ENCODE assay signal across 27 cellular contexts in the genomic region with DNA sequence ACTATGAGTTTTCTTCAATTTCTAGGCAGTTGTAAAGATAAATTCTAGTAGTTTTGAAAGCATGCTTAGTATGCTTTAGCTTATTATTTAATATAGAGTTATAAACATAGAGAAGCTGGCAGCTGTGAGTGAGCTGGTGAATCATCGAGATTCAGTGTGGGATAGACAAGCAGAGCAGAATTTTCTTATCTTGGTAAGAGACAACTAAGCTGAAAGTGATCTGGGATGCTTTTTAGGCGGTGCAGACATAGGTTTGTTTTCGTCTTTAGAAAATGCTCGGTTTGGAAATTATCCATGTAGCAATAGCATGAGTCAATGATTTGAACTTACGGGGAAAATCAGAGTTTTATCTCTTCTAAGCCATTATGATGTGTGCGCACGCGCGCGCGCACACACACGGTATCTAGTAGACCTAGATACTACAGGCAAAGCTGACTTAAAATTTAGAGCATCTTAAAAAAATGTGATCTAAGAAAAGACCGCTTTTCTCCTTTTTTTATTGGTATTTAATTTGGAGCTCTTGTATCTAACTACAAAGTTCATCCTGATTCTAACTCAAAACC.
DNase-seq lines count a peak whose midpoint lies in the region; ATAC-seq and TF ChIP-seq lines count a peak whose summit lies in the region.
"Had no signal": no experiment of that assay in that cellular context is flagged by ENCODE, and none has a peak within 500 bp of the region (broad histone marks: within the 10 kb centered on the region; RNA-seq: fewer than 3 reads in every experiment).

No MANE protein-coding gene starts in this region.

- peak; percentile 41 for DNase-seq in A172 (ENCODE audit: low spot score)
- DNase-seq in MG63, result peak; percentile 21
- DNase-seq in cardiac fibroblast (ENCODE audit: low read depth in 2 of 2), result peak; percentile 7 to 14
- no peak for DNase-seq in left lung
- DNase-seq in activated gamma-delta T cell (lab: John Stamatoyannopoulos, UW), result no peak
- DNase-seq: activated CD4-positive, alpha-beta T cell treated with anti-CD3 and anti-CD28 coated beads for 36 hours; activated CD8-positive, alpha-beta memory T cell treated with anti-CD3 and anti-CD28 coated beads for 24 hours; activated T-cell treated with anti-CD3 and anti-CD28 coated beads, Interleukin-2, amount 50 U/mL, for 1 hour; cortex of kidney; esophagus squamous epithelium; HCEC 1CT; mesendoderm; naive B cell; NCI-H1436; occipital lobe; PC-9; SIG-M5; spleen; stimulated activated CD4-positive, alpha-beta T cell treated with anti-CD3 and anti-CD28 coated beads, Interleukin-2, amount 100 ng/mL, for 48 hours; substantia nigra; T-helper 17 cell had no signal

- ATAC-seq in left lung, result peak; percentile 52
- no peak for ATAC-seq in HG03139 (IDR thresholded peaks at IDR 0.05; ENCODE audit: unreplicated experiment)
- ATAC-seq in GM19467 (IDR thresholded peaks at IDR 0.05; ENCODE audit: unreplicated experiment), result no peak
- ATAC-seq in GM19324 (IDR thresholded peaks at IDR 0.05; ENCODE audit: low FRiP score, unreplicated experiment), result no peak
- ATAC-seq: activated CD4-positive, alpha-beta T cell treated with anti-CD3 and anti-CD28 coated beads for 36 hours; stimulated activated effector memory CD8-positive, alpha-beta T cell treated with anti-CD3 and anti-CD28 coated beads, Interleukin-12 subunit alpha, Interleukin-12 subunit beta, amount 100 ng/mL, for 72 hours; T-helper 17 cell had no signal

- no peak overlapping the region for H3K27ac ChIP-seq in left lung
- H3K27ac ChIP-seq: BLaER1, esophagus squamous epithelium, PC-9, spleen, upper lobe of left lung had no signal

- TF ChIP-seq CTCF in cardiac fibroblast (IDR thresholded peaks at IDR 0.05; ENCODE audit: low read depth, low read length) (no peak), left lung (IDR thresholded peaks at IDR 0.05) (no peak)

- H3K4me3 ChIP-seq in MG63 (no peak overlapping the region), cardiac fibroblast (replicated peaks in 1 of 2; ENCODE audit: low read depth in 2 of 2, low read length in 2 of 2) (no peak overlapping the region), left lung (no peak overlapping the region)
- H3K4me3 ChIP-seq: BLaER1, esophagus squamous epithelium, PC-9, spleen, upper lobe of left lung had no signal

- no peaks in the 10 kb centered on the region for H3K4me1 ChIP-seq in left lung
- H3K4me1 ChIP-seq: BLaER1, spleen, upper lobe of left lung had no signal

- H3K27me3 ChIP-seq in MG63 (no peaks in the 10 kb centered on the region), left lung (no peaks in the 10 kb centered on the region)
- H3K27me3 ChIP-seq: BLaER1, esophagus squamous epithelium, spleen, upper lobe of left lung had no signal

- intact Hi-C loops in left lung (cut with DNase I), result no loop called here

- H3K9me3 ChIP-seq in MG63 (no peaks in the 10 kb centered on the region), left lung (no peaks in the 10 kb centered on the region)
- H3K9me3 ChIP-seq: BLaER1, esophagus squamous epithelium, spleen, upper lobe of left lung had no signal

- H3K36me3 ChIP-seq in MG63 (no peaks in the 10 kb centered on the region), left lung (no peaks in the 10 kb centered on the region)
- H3K36me3 ChIP-seq: BLaER1, esophagus squamous epithelium, spleen, upper lobe of left lung had no signal

Comparison
In these comparisons a context has a peak if more than half of its experiments do, and no peak if none do; other contexts are left out.
1. DNase-seq: peak in A172 (single experiment), MG63 (single experiment) and cardiac fibroblast (2 of 2); none in left lung (0 of 2) and activated gamma-delta T cell (single experiment).